ENCODE assay signal across 24 cellular contexts in genomic region chr22:47009304-47010101, GRCh38.
DNase-seq lines count a peak whose midpoint lies in the region; ATAC-seq, FAIRE-seq and TF ChIP-seq lines count a peak whose summit lies in the region.
"Had no signal": no experiment of that assay in that cellular context is flagged by ENCODE, and none has a peak within 500 bp of the region (broad histone marks: within the 10 kb centered on the region; RNA-seq: fewer than 3 reads in every experiment).

No MANE protein-coding gene starts in this region.

- H3K36me3 ChIP-seq in astrocyte (ENCODE audit: insufficient read depth, low read length), result peaks cover 5% of the 10 kb centered on the region
- no peaks in the 10 kb centered on the region for H3K36me3 ChIP-seq in mucosa of descending colon (ENCODE audit: low read depth)
- no peaks in the 10 kb centered on the region for H3K36me3 ChIP-seq in breast epithelium

- no peak overlapping the region for H3K4me3 ChIP-seq in astrocyte (ENCODE audit: insufficient read depth, low read depth, low read length)
- H3K4me3 ChIP-seq in mucosa of descending colon, result no peak overlapping the region
- H3K4me3 ChIP-seq in breast epithelium, result no peak overlapping the region
- H3K4me3 ChIP-seq: SJSA1 had no signal

- H3K27ac ChIP-seq in astrocyte (ENCODE audit: low read depth, low read length) (no peak overlapping the region), breast epithelium (no peak overlapping the region)
- H3K27ac ChIP-seq: SJSA1 had no signal

- H3K4me3 Mint-ChIP-seq in activated T-cell treated with anti-CD3 and anti-CD28 coated beads, Interleukin-2, amount 50 U/mL, for 24 hours, result no peak overlapping the region
- no peak overlapping the region for H3K4me3 Mint-ChIP-seq in astrocyte (ENCODE audit: unreplicated experiment)
- H3K4me3 Mint-ChIP-seq: CD8-positive, alpha-beta memory T cell had no signal

- H3K4me1 ChIP-seq in astrocyte (ENCODE audit: insufficient read depth, low read length), result peaks cover 6% of the 10 kb centered on the region
- H3K4me1 ChIP-seq in mucosa of descending colon (ENCODE audit: low read depth), result peaks cover 13% of the 10 kb centered on the region
- no peaks in the 10 kb centered on the region for H3K4me1 ChIP-seq in breast epithelium

- intact Hi-C loops in mucosa of descending colon (cut with DNase I, micrococcal nuclease) (no loop called here), breast epithelium (cut with DNase I; ENCODE audit: low total_unique reads) (loop anchor here (5.0 kb wide), 1 partner anchor 357 kb away; no protein-coding TSS in a partner anchor), Right ventricle myocardium superior (cut with DNase I) (no loop called here)

- H3K27me3 ChIP-seq in astrocyte (ENCODE audit: insufficient read depth, low read length) (no peaks in the 10 kb centered on the region), breast epithelium (no peaks in the 10 kb centered on the region)
- H3K27me3 ChIP-seq: SJSA1 had no signal

- peaks cover 4% of the 10 kb centered on the region for H3K4me1 Mint-ChIP-seq in activated T-cell treated with anti-CD3 and anti-CD28 coated beads, Interleukin-2, amount 50 U/mL, for 24 hours (ENCODE audit: low read depth)
- H3K4me1 Mint-ChIP-seq in astrocyte (ENCODE audit: low read depth, unreplicated experiment), result peaks cover 5% of the 10 kb centered on the region

- H4K20me1 ChIP-seq in astrocyte (ENCODE audit: insufficient read depth, low read length), result peaks cover 83% of the 10 kb centered on the region

- H3K36me3 Mint-ChIP-seq in activated T-cell treated with anti-CD3 and anti-CD28 coated beads, Interleukin-2, amount 50 U/mL, for 24 hours (ENCODE audit: low read depth), result peaks cover 27% of the 10 kb centered on the region
- peaks cover 6% of the 10 kb centered on the region for H3K36me3 Mint-ChIP-seq in astrocyte (ENCODE audit: low read depth, unreplicated experiment)

- FAIRE-seq in astrocyte (lab: Jason Lieb, UNC) (peak; percentile 23), urothelium cell line (lab: Jason Lieb, UNC) (peak; percentile 100)
- FAIRE-seq: GM19239, RCC 7860 had no signal

- peak; percentile 32 for ATAC-seq in mucosa of descending colon
- no peak for ATAC-seq in Right ventricle myocardium superior (ENCODE audit: poor library complexity)

- H2AFZ ChIP-seq in astrocyte (ENCODE audit: low read depth, low read length), result no peak overlapping the region

- no peak overlapping the region for H3K27ac Mint-ChIP-seq in activated T-cell treated with anti-CD3 and anti-CD28 coated beads, Interleukin-2, amount 50 U/mL, for 24 hours
- no peak overlapping the region for H3K27ac Mint-ChIP-seq in astrocyte (ENCODE audit: unreplicated experiment)
- H3K27ac Mint-ChIP-seq: CD8-positive, alpha-beta memory T cell had no signal

- H3K9ac ChIP-seq in astrocyte (ENCODE audit: low read length), result no peak overlapping the region

- TF ChIP-seq POLR2A in breast epithelium (IDR thresholded peaks at IDR 0.05), result no peak

- peak; percentile 13 for DNase-seq in activated T-cell treated with anti-CD3 and anti-CD28 coated beads, Interleukin-2, amount 50 U/mL, for 24 hours
- no peak for DNase-seq in activated T-cell treated with anti-CD3 and anti-CD28 coated beads, Interleukin-2, amount 50 U/mL, for 1 hour
- no peak for DNase-seq in astrocyte (ENCODE audit: low read depth)
- DNase-seq in mucosa of descending colon, result no peak
- no peak for DNase-seq in urothelium cell line (ENCODE audit: low spot score)
- DNase-seq in breast epithelium (ENCODE audit: low spot score in 2 of 2), result no peak
- no peak for DNase-seq in Right ventricle myocardium superior
- DNase-seq in NCI-H69 (lab: John Stamatoyannopoulos, UW), result no peak
- DNase-seq: 8988T; AML-193; C1 segment of cervical spinal cord; Calu3; CD8-positive, alpha-beta memory T cell; DMS153; GOT3; KG1; NCI-H1092 treated with DMSO at 0.1 percent for 48 hours; NCI-H1436 treated with DMSO at 0.1 percent for 48 hours; NCI-H2029; NCI-H524 treated with DMSO at 0.1 percent for 48 hours; OCI-M1 had no signal

- H3K9me3 Mint-ChIP-seq in activated T-cell treated with anti-CD3 and anti-CD28 coated beads, Interleukin-2, amount 50 U/mL, for 24 hours, result no peaks in the 10 kb centered on the region
- no peaks in the 10 kb centered on the region for H3K9me3 Mint-ChIP-seq in astrocyte (ENCODE audit: unreplicated experiment)
- H3K9me3 Mint-ChIP-seq: CD8-positive, alpha-beta memory T cell had no signal

- H3K27me3 Mint-ChIP-seq in activated T-cell treated with anti-CD3 and anti-CD28 coated beads, Interleukin-2, amount 50 U/mL, for 24 hours, result no peaks in the 10 kb centered on the region
- no peaks in the 10 kb centered on the region for H3K27me3 Mint-ChIP-seq in astrocyte (ENCODE audit: low read depth, unreplicated experiment)

- H3K79me2 ChIP-seq in astrocyte (ENCODE audit: insufficient read depth, low read length), result peaks cover 3% of the 10 kb centered on the region

- H3K9me3 ChIP-seq in astrocyte (ENCODE audit: insufficient read depth, low read depth, low read length), result no peaks in the 10 kb centered on the region
- no peaks in the 10 kb centered on the region for H3K9me3 ChIP-seq in mucosa of descending colon
- no peaks in the 10 kb centered on the region for H3K9me3 ChIP-seq in breast epithelium
- H3K9me3 ChIP-seq: SJSA1 had no signal

- TF ChIP-seq CTCF in astrocyte (IDR thresholded peaks at IDR 0.05; ENCODE audit: insufficient read depth, low read depth, low read length) (no peak), mucosa of descending colon (IDR thresholded peaks at IDR 0.05) (no peak), breast epithelium (IDR thresholded peaks at IDR 0.05) (no peak)

- no peak overlapping the region for H3K4me2 ChIP-seq in astrocyte (ENCODE audit: low read length)
